Comparison of ENCODE assay signal across 20 cellular contexts in the genomic region with DNA sequence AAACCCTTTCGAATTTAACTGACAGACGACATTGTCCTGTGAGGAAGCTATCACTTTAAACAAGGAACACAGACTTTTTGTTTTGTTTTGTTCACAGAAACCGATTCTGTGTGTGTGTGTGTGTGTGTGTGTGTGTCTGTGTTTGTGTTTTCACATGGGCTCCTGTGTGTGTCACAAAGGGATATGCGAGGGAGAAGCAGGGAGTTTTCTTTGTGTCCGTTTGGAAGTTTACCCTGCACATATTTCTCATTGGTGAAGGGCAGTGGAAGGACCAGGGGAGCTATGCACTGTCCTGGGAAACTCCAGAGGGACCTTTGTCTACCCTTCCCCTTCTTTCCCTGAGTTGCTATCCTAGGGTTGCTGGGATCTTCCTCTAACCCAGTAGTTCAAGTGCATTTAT. TPM values are rescaled to one million over a fixed set of nuclear protein-coding genes. Genes with fewer than 3 reads are reported as not detected.
A peak's percentile ranks its signal among the peaks of the same experiment; 100 is the strongest.
DNase-seq lines count a peak whose midpoint lies in the region; ATAC-seq and TF ChIP-seq lines count a peak whose summit lies in the region.
"Had no signal": no experiment of that assay in that cellular context is flagged by ENCODE, and none has a peak within 500 bp of the region (broad histone marks: within the 10 kb centered on the region; RNA-seq: fewer than 3 reads in every experiment).

No MANE protein-coding gene starts in this region.

- peak overlapping the region; percentile 94 for H3K4me2 ChIP-seq in H9 (ENCODE audit: insufficient read depth, insufficient read length, low read length)
- H3K4me2 ChIP-seq: BLaER1 treated with 17β-estradiol and CSF1 and Interleukin-3, amounts not matched to agents 10 nM and 100 nM had no signal

- H3K36me3 Mint-ChIP-seq in Caco-2 (ENCODE audit: insufficient read depth, unreplicated experiment) = peaks cover 34% of the 10 kb centered on the region
- H3K36me3 Mint-ChIP-seq in H9 (ENCODE audit: insufficient read depth in 1 of 3, low read depth in 3 of 3) = no peaks in the 10 kb centered on the region; a peak in 1 of 7 replicates

- intact Hi-C loops in Caco-2 (cut with micrococcal nuclease; ENCODE audit: unreplicated experiment) = loop anchor here (2.0 kb wide), 2 partner anchors 58 to 184 kb away; no protein-coding TSS in a partner anchor

- no peak overlapping the region for H3K56ac ChIP-seq in H9 (ENCODE audit: insufficient read length, low read depth, low read length)

- no peak overlapping the region for H4K8ac ChIP-seq in H9 (replicated peaks; ENCODE audit: insufficient read length, low read depth, low read length)

- peak overlapping the region; percentile 97 for H3K4me3 Mint-ChIP-seq in Caco-2 (ENCODE audit: unreplicated experiment)
- peak overlapping the region; percentile 87 to 89 for H3K4me3 Mint-ChIP-seq in H9
- H3K4me3 Mint-ChIP-seq: T-helper 2 cell treated with Interferon-gamma antibody and Interleukin-4, amounts not matched to agents 5 μg/mL and 100 μg/mL, for 36 hours had no signal

- TF ChIP-seq CTCF in Caco-2 (IDR thresholded peaks at IDR 0.05; ENCODE audit: insufficient read depth in 1 of 2, low read depth in 1 of 2, low read length in 1 of 2, severe bottlenecking in 1 of 2, unreplicated experiment in 1 of 2) (no peak), H9 (conservative IDR thresholded peaks at IDR 0.05) (no peak)

- no peak overlapping the region for H3K27ac ChIP-seq in H9 (ENCODE audit: insufficient read length, low read depth, low read length)
- H3K27ac ChIP-seq: adrenal gland; BLaER1 treated with 17β-estradiol and CSF1 and Interleukin-3, amounts not matched to agents 10 nM and 100 nM; epithelial cell of prostate had no signal

- H3K23me2 ChIP-seq in H9 (ENCODE audit: insufficient read length, low read depth, low read length, poor library complexity, severe bottlenecking) = peaks cover 25% of the 10 kb centered on the region

- peak in 1 of 2 experiments; percentile 16 for DNase-seq in Caco-2
- no peak for DNase-seq in H9
- DNase-seq in RKO (ENCODE audit: low spot score) = peak; percentile 52
- no peak for DNase-seq in GM19238 (ENCODE audit: insufficient read length, low spot score)
- DNase-seq in Ammon's horn (ENCODE audit: low spot score) = no peak
- DNase-seq in kidney tubule cell (ENCODE audit: low spot score) = no peak
- DNase-seq: activated CD4-positive, alpha-beta T cell treated with anti-CD3 and anti-CD28 coated beads for 48 hours; activated T-cell treated with anti-CD3 and anti-CD28 coated beads, Interleukin-2, amount 50 U/mL, for 1 hour; adrenal gland; head of caudate nucleus; KBM-7; NCI-H1436 treated with DMSO at 0.1 percent for 48 hours; NCI-H510A had no signal

- H2AFZ ChIP-seq in H9 (ENCODE audit: low read length) = no peak overlapping the region

- CTCF ChIA-PET in Caco-2 (lab: Charles Lee) = interaction anchor here (0.6 to 0.8 kb wide), 2 partner anchors 76 to 229 kb away, joined by 3 to 6 read pairs; no protein-coding TSS in a partner anchor

- H3K4me3 ChIP-seq in Caco-2 (ENCODE audit: low read depth, low read length) = peak overlapping the region; percentile 41
- H3K4me3 ChIP-seq in iPS-15b (ENCODE audit: low read depth, low read length) = peak overlapping the region; percentile 21
- H3K4me3 ChIP-seq: adrenal gland; BLaER1 treated with 17β-estradiol and CSF1 and Interleukin-3, amounts not matched to agents 10 nM and 100 nM had no signal

- H2BK20ac ChIP-seq in H9 (ENCODE audit: low read depth, low read length, poor library complexity, severe bottlenecking) = no peak overlapping the region

- H3K36me3 ChIP-seq in Caco-2 (ENCODE audit: control insufficient read depth, insufficient read depth, low read length) = no peaks in the 10 kb centered on the region
- H3K36me3 ChIP-seq in iPS-15b (ENCODE audit: control insufficient read depth, insufficient read depth, low read length) = no peaks in the 10 kb centered on the region
- H3K36me3 ChIP-seq: adrenal gland; BLaER1 treated with 17β-estradiol and CSF1 and Interleukin-3, amounts not matched to agents 10 nM and 100 nM had no signal

- H3K9me3 Mint-ChIP-seq in Caco-2 (ENCODE audit: unreplicated experiment) = no peaks in the 10 kb centered on the region
- no peaks in the 10 kb centered on the region; a peak in 2 of 5 replicates for H3K9me3 Mint-ChIP-seq in H9

- no peaks in the 10 kb centered on the region for H4K20me1 ChIP-seq in H9 (ENCODE audit: control insufficient read depth, insufficient read depth, insufficient read length)
- H4K20me1 ChIP-seq: BLaER1 treated with 17β-estradiol and CSF1 and Interleukin-3, amounts not matched to agents 10 nM and 100 nM had no signal

- H3K79me2 ChIP-seq in H9 (ENCODE audit: insufficient read depth, low read length) = no peaks in the 10 kb centered on the region

- H3K27ac Mint-ChIP-seq in Caco-2 (ENCODE audit: unreplicated experiment) = peak overlapping the region; percentile 77
- no peak overlapping the region for H3K27ac Mint-ChIP-seq in H9

- H2BK5ac ChIP-seq in H9 (ENCODE audit: insufficient read length, low read length) = no peak overlapping the region

- H3K9ac ChIP-seq in H9 (ENCODE audit: extremely low read depth, insufficient read length, low read length) (no peak overlapping the region), iPS-15b (ENCODE audit: low read depth, low read length) (no peak overlapping the region)
- H3K9ac ChIP-seq: BLaER1 treated with 17β-estradiol and CSF1 and Interleukin-3, amounts not matched to agents 10 nM and 100 nM had no signal

- no peak overlapping the region for H3K18ac ChIP-seq in H9 (ENCODE audit: insufficient read length, low read depth, low read length)

- H3K79me1 ChIP-seq in H9 (ENCODE audit: insufficient read depth, low read depth, low read length, poor library complexity, severe bottlenecking) = no peaks in the 10 kb centered on the region

- no peak overlapping the region for H2BK12ac ChIP-seq in H9 (ENCODE audit: insufficient read length, low read depth, low read length)

- no peak overlapping the region for H4K5ac ChIP-seq in H9 (ENCODE audit: insufficient read length, low read depth, low read length)

- H2BK120ac ChIP-seq in H9 (ENCODE audit: low read depth, low read length, poor library complexity, severe bottlenecking) = no peak overlapping the region

- no TSS peak for BruUV-seq in Caco-2 (replicated peaks; lab: Mats Ljungman, UMichigan)

- H3K14ac ChIP-seq in H9 (ENCODE audit: insufficient read depth, low read length) = no peak overlapping the region

- POLR2A ChIA-PET in Caco-2 (lab: Charles Lee) = interaction anchor here (0.9 kb wide), 1 partner anchor 43 kb away, joined by 4 read pairs; no protein-coding TSS in a partner anchor

- H2BK15ac ChIP-seq in H9 (ENCODE audit: low read depth, low read length) = no peak overlapping the region

- H3K27me3 Mint-ChIP-seq in Caco-2 (ENCODE audit: insufficient read depth, unreplicated experiment) (peaks cover 7% of the 10 kb centered on the region), H9 (ENCODE audit: low read depth) (peaks cover 43% of the 10 kb centered on the region)

- WGBS in H9 (ENCODE audit: extremely low coverage, insufficient read length, low lambda C conversion rate) = no CpG with 5 or more reads among the region's 5 CpGs

- no peak overlapping the region for H4K91ac ChIP-seq in H9 (ENCODE audit: insufficient read length, low read depth, low read length)

- H3K4me1 ChIP-seq in Caco-2 = 0 out of 2 replicates have a peak, but pooled peaks cover 5% of the 10 kb centered on the region
- H3K4me1 ChIP-seq in H9 (ENCODE audit: insufficient read depth, low read length) = no peaks in the 10 kb centered on the region; the same call in 1 of the 2 replicates
- peaks cover 3% of the 10 kb centered on the region for H3K4me1 ChIP-seq in iPS-15b (ENCODE audit: control insufficient read depth, insufficient read depth, low read length)
- H3K4me1 ChIP-seq: adrenal gland; BLaER1 treated with 17β-estradiol and CSF1 and Interleukin-3, amounts not matched to agents 10 nM and 100 nM had no signal

- no peak overlapping the region for H3K4ac ChIP-seq in H9 (ENCODE audit: low read depth, low read length)

- no peaks in the 10 kb centered on the region for H3K27me3 ChIP-seq in Caco-2 (replicated peaks; ENCODE audit: control insufficient read depth, insufficient read depth, low read length)
- H3K27me3 ChIP-seq in H9 (ENCODE audit: insufficient read depth, low read length) = no peaks in the 10 kb centered on the region; the same call in 1 of the 2 replicates
- peaks cover 58% of the 10 kb centered on the region for H3K27me3 ChIP-seq in iPS-15b (ENCODE audit: control insufficient read depth, insufficient read depth, low read length)

- no peaks in the 10 kb centered on the region for H3K9me3 ChIP-seq in Caco-2
- H3K9me3 ChIP-seq in H9 (ENCODE audit: control insufficient read depth, low read depth, low read length) = no peaks in the 10 kb centered on the region
- H3K9me3 ChIP-seq in iPS-15b (ENCODE audit: control insufficient read depth, insufficient read depth, low read length) = no peaks in the 10 kb centered on the region
- H3K9me3 ChIP-seq: adrenal gland had no signal

- peaks cover 17% of the 10 kb centered on the region for H3K4me1 Mint-ChIP-seq in Caco-2 (ENCODE audit: low read depth, unreplicated experiment)
- peaks cover 33 to 51% of the 10 kb centered on the region in 2 experiments for H3K4me1 Mint-ChIP-seq in H9

- ATAC-seq in HG02870 (IDR thresholded peaks at IDR 0.05; ENCODE audit: unreplicated experiment) = no peak
- ATAC-seq: left lobe of liver had no signal

- H3K23ac ChIP-seq in H9 (ENCODE audit: insufficient read length, low read depth, low read length) = no peak overlapping the region

- H2AK5ac ChIP-seq in H9 (ENCODE audit: insufficient read length, low read length) = no peak overlapping the region

- no peak overlapping the region for H3T11ph ChIP-seq in H9 (ENCODE audit: low read length)

RNA-seq across cellular contexts. Expression of gene POM121L2, which starts 17.7 kb away (rescaled TPM):
- not detected in 2 replicates for total RNA-seq in Caco-2 (2022)
- not detected in 2 replicates for total RNA-seq in H9 (2021)
- total RNA-seq: adrenal gland, left lobe of liver, temporal lobe had no signal

RNA-seq across cellular contexts. Expression of gene PRSS16, which starts 46.9 kb away (rescaled TPM):
- 16.4 and 16.5 TPM in 2 replicates for total RNA-seq in Caco-2 (2022)
- total RNA-seq in H9 (2021) = 14.8 and 17.7 TPM in 2 replicates
- total RNA-seq: temporal lobe had no signal
